Comparison of ENCODE assay signal across 2 cellular contexts in the genomic region with DNA sequence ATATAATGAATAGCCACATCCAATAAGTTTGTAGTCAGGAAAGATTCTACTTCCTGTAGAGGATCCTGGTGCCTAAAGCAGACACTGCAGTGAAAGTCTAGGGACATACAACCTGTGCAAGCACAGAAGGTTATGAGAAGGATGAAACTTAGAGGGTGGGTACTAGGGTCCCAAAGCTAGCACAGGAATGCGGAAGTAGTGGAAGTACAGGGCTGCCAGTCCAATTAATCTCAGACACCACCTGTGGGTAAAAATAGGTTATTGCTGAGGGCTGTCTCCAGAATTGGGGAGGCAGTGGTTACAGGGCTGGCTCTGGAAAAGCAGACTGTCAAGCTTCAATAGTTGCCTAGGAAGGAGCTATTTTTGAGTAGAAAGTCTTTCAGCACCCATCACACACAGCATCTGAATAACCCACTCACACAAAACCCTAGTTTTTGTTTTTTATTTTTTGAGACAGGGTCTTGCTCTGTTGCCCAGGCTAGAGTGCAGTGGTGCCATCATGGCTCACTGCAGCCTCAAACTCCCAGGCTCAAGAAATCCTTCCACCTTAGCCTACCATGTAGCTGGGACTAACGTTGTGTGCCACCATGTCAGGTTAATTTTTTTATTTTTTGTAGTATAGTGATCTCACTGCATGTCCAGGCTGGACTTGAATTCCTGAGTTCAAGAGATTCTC.
TF ChIP-seq lines count a peak whose summit lies in the region.

No MANE protein-coding gene starts in this region.

TF ChIP-seq in HCT116, 20 proteins besides CTCF, POLR2A, EP300 and RAD21:
- TF ChIP-seq ELF1 (IDR thresholded peaks at IDR 0.05; ENCODE audit: borderline replicate concordance, low read depth), result peak; percentile 81
- TF ChIP-seq SRF (IDR thresholded peaks at IDR 0.05; ENCODE audit: low read depth), result no peak
TF ChIP-seq in HCT116: peak in this region for 1.

TF ChIP-seq in HepG2, 621 proteins besides CTCF, POLR2A, EP300 and RAD21:
- peak; percentile 66 for TF ChIP-seq STAG1 (CRISPR knock-in tag; IDR thresholded peaks at IDR 0.05)
- no peak for TF ChIP-seq ZNF629 (CRISPR knock-in tag; conservative IDR thresholded peaks at IDR 0.05)
- TF ChIP-seq, protein P1, sequence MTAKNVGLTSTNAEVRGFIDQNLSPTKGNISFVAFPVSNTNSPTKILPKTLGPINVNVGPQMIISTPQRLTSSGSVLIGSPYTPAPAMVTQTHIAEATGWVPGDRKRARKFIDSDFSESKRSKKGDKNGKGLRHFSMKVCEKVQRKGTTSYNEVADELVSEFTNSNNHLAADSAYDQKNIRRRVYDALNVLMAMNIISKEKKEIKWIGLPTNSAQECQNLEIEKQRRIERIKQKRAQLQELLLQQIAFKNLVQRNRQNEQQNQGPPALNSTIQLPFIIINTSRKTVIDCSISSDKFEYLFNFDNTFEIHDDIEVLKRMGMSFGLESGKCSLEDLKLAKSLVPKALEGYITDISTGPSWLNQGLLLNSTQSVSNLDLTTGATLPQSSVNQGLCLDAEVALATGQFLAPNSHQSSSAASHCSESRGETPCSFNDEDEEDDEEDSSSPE (CRISPR knock-in tag; IDR thresholded peaks at IDR 0.05), result no peak
- TF ChIP-seq ZNF777 (CRISPR knock-in tag; IDR thresholded peaks at IDR 0.05), result no peak
- TF ChIP-seq, protein P2, sequence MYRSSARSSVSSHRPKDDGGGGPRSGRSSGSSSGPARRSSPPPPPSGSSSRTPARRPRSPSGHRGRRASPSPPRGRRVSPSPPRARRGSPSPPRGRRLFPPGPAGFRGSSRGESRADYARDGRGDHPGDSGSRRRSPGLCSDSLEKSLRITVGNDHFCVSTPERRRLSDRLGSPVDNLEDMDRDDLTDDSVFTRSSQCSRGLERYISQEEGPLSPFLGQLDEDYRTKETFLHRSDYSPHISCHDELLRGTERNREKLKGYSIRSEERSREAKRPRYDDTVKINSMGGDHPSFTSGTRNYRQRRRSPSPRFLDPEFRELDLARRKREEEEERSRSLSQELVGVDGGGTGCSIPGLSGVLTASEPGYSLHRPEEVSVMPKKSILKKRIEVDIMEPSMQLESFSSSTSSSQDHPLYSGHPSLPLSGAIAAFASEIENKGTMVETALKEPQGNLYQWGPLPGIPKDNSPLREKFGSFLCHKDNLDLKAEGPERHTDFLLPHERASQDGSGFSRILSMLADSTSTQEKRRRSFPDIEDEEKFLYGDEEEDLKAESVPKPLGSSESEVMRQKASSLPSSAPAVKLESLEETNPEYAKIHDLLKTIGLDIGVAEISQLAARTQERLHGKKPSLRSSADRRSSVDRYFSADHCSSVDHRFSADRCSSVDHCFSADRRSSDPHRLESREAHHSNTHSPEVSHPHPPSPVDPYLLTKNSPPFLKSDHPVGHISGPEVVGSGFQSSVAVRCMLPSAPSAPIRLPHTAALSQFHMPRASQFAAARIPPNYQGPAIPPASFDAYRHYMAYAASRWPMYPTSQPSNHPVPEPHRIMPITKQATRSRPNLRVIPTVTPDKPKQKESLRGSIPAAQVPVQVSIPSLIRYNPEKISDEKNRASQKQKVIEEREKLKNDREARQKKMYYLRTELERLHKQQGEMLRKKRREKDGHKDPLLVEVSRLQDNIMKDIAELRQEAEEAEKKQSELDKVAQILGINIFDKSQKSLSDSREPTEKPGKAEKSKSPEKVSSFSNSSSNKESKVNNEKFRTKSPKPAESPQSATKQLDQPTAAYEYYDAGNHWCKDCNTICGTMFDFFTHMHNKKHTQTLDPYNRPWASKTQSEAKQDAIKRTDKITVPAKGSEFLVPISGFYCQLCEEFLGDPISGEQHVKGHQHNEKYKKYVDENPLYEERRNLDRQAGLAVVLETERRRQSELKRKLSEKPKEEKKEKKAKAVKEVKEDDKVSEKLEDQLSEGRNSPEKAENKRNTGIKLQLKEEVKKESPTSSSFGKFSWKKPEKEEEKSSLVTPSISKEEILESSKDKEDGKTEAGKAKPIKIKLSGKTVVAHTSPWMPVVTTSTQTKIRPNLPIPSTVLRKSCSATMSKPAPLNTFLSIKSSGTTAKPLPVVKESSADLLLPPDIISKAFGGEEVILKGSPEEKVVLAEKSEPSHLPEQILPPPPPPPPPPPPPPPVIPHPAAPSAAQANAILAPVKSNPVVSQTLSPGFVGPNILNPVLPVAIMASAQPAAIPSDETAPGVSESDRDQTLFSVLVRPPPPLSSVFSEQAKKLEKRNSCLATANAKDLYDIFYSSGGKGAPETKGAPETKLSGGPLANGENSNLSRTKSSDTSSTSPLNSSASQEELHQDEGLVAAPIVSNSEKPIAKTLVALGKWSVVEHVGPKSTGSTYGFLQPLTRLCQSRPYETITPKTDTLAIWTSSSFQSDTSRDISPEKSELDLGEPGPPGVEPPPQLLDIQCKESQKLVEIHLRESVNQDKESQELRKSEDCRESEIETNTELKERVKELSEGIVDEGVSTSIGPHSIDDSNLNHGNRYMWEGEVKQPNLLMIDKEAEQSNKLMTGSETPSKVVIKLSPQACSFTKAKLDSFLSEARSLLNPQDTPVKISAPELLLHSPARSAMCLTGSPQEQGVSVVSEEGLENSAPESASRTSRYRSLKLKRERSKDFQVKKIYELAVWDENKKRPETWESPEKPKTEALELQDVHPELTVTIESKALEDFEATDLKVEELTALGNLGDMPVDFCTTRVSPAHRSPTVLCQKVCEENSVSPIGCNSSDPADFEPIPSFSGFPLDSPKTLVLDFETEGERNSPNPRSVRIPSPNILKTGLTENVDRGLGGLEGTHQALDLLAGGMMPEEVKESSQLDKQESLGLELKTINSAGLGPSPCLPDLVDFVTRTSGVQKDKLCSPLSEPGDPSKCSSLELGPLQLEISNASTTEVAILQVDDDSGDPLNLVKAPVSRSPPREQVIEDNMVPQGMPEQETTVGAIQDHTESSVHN (CRISPR knock-in tag; IDR thresholded peaks at IDR 0.05), result no peak
- TF ChIP-seq SKI (IDR thresholded peaks at IDR 0.05; ENCODE audit: partially characterized antibody), result no peak
- TF ChIP-seq ZNF552 (CRISPR knock-in tag; IDR thresholded peaks at IDR 0.05; ENCODE audit: borderline replicate concordance), result no peak
- no peak for TF ChIP-seq ZNF17 (CRISPR knock-in tag; IDR thresholded peaks at IDR 0.05)
- no peak for TF ChIP-seq SIX4 (CRISPR knock-in tag; IDR thresholded peaks at IDR 0.05)
- 0 out of 2 replicates have a peak, but pooled peaks have one; percentile 16 for TF ChIP-seq ZMYM4 (CRISPR knock-in tag; IDR thresholded peaks at IDR 0.05)
- TF ChIP-seq ZNF180 (CRISPR knock-in tag; IDR thresholded peaks at IDR 0.05; ENCODE audit: borderline replicate concordance, low read depth), result no peak
- no peak for TF ChIP-seq XBP1 (CRISPR knock-in tag; IDR thresholded peaks at IDR 0.05)
- no peak for TF ChIP-seq NKX3-1 (CRISPR knock-in tag; IDR thresholded peaks at IDR 0.05)
- TF ChIP-seq, protein P3, sequence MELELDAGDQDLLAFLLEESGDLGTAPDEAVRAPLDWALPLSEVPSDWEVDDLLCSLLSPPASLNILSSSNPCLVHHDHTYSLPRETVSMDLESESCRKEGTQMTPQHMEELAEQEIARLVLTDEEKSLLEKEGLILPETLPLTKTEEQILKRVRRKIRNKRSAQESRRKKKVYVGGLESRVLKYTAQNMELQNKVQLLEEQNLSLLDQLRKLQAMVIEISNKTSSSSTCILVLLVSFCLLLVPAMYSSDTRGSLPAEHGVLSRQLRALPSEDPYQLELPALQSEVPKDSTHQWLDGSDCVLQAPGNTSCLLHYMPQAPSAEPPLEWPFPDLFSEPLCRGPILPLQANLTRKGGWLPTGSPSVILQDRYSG (CRISPR knock-in tag; IDR thresholded peaks at IDR 0.05), result no peak
- TF ChIP-seq ELF1 (CRISPR knock-in tag; IDR thresholded peaks at IDR 0.05), result peak; percentile 90
- TF ChIP-seq HMGA1 (CRISPR knock-in tag; conservative IDR thresholded peaks at IDR 0.05), result no peak
- no peak for TF ChIP-seq ZNF234 (CRISPR knock-in tag; conservative IDR thresholded peaks at IDR 0.05)
- no peak for TF ChIP-seq NCOA2 (CRISPR knock-in tag; IDR thresholded peaks at IDR 0.05)
- TF ChIP-seq ZNF382 (CRISPR knock-in tag; IDR thresholded peaks at IDR 0.05; ENCODE audit: borderline replicate concordance), result no peak
- no peak for TF ChIP-seq ZC3H13 (CRISPR knock-in tag; IDR thresholded peaks at IDR 0.05)
- no peak for TF ChIP-seq FOXM1 (CRISPR knock-in tag; IDR thresholded peaks at IDR 0.05)
- peak; percentile 93 for TF ChIP-seq ELF3 (CRISPR knock-in tag; IDR thresholded peaks at IDR 0.05)
- TF ChIP-seq TEAD3 (CRISPR knock-in tag; optimal IDR thresholded peaks at IDR 0.05; ENCODE audit: borderline replicate concordance), result peak; percentile 96
